7 cellular contexts compared by ENCODE assay signal in genomic region chr4:121256346-121256745, GRCh38.
A peak's percentile ranks its signal among the peaks of the same experiment; 100 is the strongest.
DNase-seq lines count a peak whose midpoint lies in the region; ATAC-seq, FAIRE-seq and TF ChIP-seq lines count a peak whose summit lies in the region.

No MANE protein-coding gene starts in this region.

- no peak overlapping the region for H3K27ac ChIP-seq in transverse colon

- H3K36me3 ChIP-seq in transverse colon: no peaks in the 10 kb centered on the region

- intact Hi-C loops in transverse colon (cut with DNase I; ENCODE audit: low total_unique reads): no loop called here

- peak; percentile 45 for FAIRE-seq in RCC 7860 (lab: Jason Lieb, UNC)

- H3K4me1 ChIP-seq in transverse colon: no peaks in the 10 kb centered on the region

- TF ChIP-seq CTCF in astrocyte of the spinal cord (IDR thresholded peaks at IDR 0.05; ENCODE audit: low read depth, low read length) (no peak), transverse colon (IDR thresholded peaks at IDR 0.05) (no peak)

- TF ChIP-seq EP300 in transverse colon (IDR thresholded peaks at IDR 0.05; ENCODE audit: low read depth): no peak

- H3K4me3 ChIP-seq in astrocyte of the spinal cord (ENCODE audit: low read depth, low read length) (no peak overlapping the region), transverse colon (no peak overlapping the region)

- in situ Hi-C loops in astrocyte of the spinal cord (cut with HindIII; ENCODE audit: low sequenced_read_pairs) (no loop called here), transverse colon (cut with MboI; ENCODE audit: low pct_ligation_motif_present in 1 of 4, low pct_unique_long_range_greater_than_20kb in 1 of 4, low sequenced_read_pairs in 3 of 4) (no loop called here)

- H3K27me3 ChIP-seq in transverse colon: no peaks in the 10 kb centered on the region

- DNase-seq in RCC 7860 (ENCODE audit: low spot score): peak; percentile 37
- peak; percentile 96 for DNase-seq in astrocyte of the spinal cord (ENCODE audit: low read depth, low spot score)
- DNase-seq in stimulated activated CD4-positive, alpha-beta T cell treated with anti-CD3 and anti-CD28 coated beads, Interleukin-12 subunit alpha, Interleukin-12 subunit beta, amount 100 ng/mL, for 24 hours (ENCODE audit: low read depth in 2 of 2): peak; percentile 20 to 25
- DNase-seq in NCI-H1105 treated with DMSO at 0.1 percent for 48 hours (lab: John Stamatoyannopoulos, UW): no peak
- no peak for DNase-seq in transverse colon

- no peaks in the 10 kb centered on the region for H3K9me3 ChIP-seq in transverse colon

- ATAC-seq in GM18868 (IDR thresholded peaks at IDR 0.05; ENCODE audit: unreplicated experiment): peak; percentile 99
- ATAC-seq in HG02852 (IDR thresholded peaks at IDR 0.05; ENCODE audit: unreplicated experiment): peak; percentile 99

- no peak for TF ChIP-seq POLR2A in transverse colon (IDR thresholded peaks at IDR 0.05)

Comparison
In these comparisons a context has a peak if more than half of its experiments do, and no peak if none do; other contexts are left out.
1. DNase-seq: peak in RCC 7860 (single experiment), astrocyte of the spinal cord (single experiment) and stimulated activated CD4-positive, alpha-beta T cell treated with anti-CD3 and anti-CD28 coated beads, Interleukin-12 subunit alpha, Interleukin-12 subunit beta, amount 100 ng/mL, for 24 hours (2 of 2); none in NCI-H1105 treated with DMSO at 0.1 percent for 48 hours (single experiment) and transverse colon (single experiment).